8 cellular contexts compared by ENCODE assay signal in the genomic region with DNA sequence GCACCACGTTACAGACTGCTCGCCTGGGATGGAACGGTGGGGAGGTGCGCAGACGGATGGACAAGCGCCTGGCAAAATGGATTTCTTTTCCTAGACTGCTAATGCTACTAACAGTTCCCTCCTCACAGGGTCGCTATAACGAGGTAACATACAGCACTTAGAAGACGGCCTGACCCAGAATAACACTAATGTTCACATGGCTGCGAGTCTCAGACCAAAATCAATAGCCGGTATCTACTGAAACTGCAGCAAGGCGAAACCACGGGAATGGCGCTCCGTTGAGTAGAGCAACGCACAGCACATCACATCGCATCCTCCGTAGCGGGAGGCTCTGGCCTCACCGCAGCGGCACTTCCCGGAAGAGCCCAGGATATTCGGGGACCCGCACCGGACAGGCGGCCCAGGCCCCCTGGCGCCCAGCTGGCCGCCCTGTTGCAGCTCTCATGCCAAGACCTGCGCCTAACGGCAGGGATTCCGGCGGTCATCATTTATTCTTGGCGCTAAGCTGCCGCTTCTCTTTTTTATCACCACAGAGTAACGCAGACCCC. TPM values are rescaled to one million over a fixed set of nuclear protein-coding genes. Genes with fewer than 3 reads are reported as not detected.
A peak's percentile ranks its signal among the peaks of the same experiment; 100 is the strongest.
DNase-seq lines count a peak whose midpoint lies in the region; ATAC-seq, FAIRE-seq and TF ChIP-seq lines count a peak whose summit lies in the region.

No MANE protein-coding gene starts in this region.

- ATAC-seq in GM18520 (IDR thresholded peaks at IDR 0.05; ENCODE audit: unreplicated experiment) (peak; percentile 11), HG03025 (IDR thresholded peaks at IDR 0.05; ENCODE audit: low FRiP score, unreplicated experiment) (peak; percentile 42), gastroesophageal sphincter (peak; percentile 45), pancreas (peak; percentile 55 to 73 (median 68))

- intact Hi-C loops in pancreas (cut with DNase I) = no loop called here

- peaks cover 2 to 13% (median 6%) of the 10 kb centered on the region in 3 donors for H3K4me1 ChIP-seq in gastroesophageal sphincter
- H3K4me1 ChIP-seq in pancreas = peaks cover 0 to 3% (median 0%) of the 10 kb centered on the region in 3 donors

- DNase-seq in Ammon's horn (ENCODE audit: low spot score) (peak; percentile 61), NCI-H748 (lab: John Stamatoyannopoulos, UW; ENCODE audit: unreplicated experiment) (peak; percentile 71), activated gamma-delta T cell (lab: John Stamatoyannopoulos, UW) (peak; percentile 35), pancreas (peak in 3 of 6 donors; percentile 19 to 50 (median 39)), germinal center (ENCODE audit: low spot score) (no peak)

- H3K9me3 ChIP-seq in gastroesophageal sphincter (no peaks in the 10 kb centered on the region), pancreas (no peaks in the 10 kb centered on the region)

- H3K4me3 ChIP-seq in gastroesophageal sphincter = peak overlapping the region; percentile 55 to 69
- H3K4me3 ChIP-seq in pancreas = peak overlapping the region; percentile 23 to 66 (median 56)

- TF ChIP-seq CTCF in gastroesophageal sphincter (IDR thresholded peaks at IDR 0.05) (peak in 2 of 4 experiments; percentile 14 to 22), pancreas (IDR thresholded peaks at IDR 0.05) (no peak)

- no peak for FAIRE-seq in pancreas (lab: Jason Lieb, UNC)

- H3K36me3 ChIP-seq in gastroesophageal sphincter (peaks cover 0 to 26% of the 10 kb centered on the region in 2 donors), pancreas (peaks cover 0 to 19% (median 6%) of the 10 kb centered on the region in 3 donors)

- no peak for TF ChIP-seq POLR2A in gastroesophageal sphincter (IDR thresholded peaks at IDR 0.05)

- TF ChIP-seq EP300 in gastroesophageal sphincter (IDR thresholded peaks at IDR 0.05) = no peak

- no peaks in the 10 kb centered on the region for H3K27me3 ChIP-seq in gastroesophageal sphincter
- H3K27me3 ChIP-seq in pancreas = no peaks in the 10 kb centered on the region

- H3K27ac ChIP-seq in gastroesophageal sphincter (peak overlapping the region; percentile 18 to 85 (median 77)), pancreas (peak overlapping the region; percentile 54 to 73 (median 64))

- 1% methylated on average over 13 to 21 of the region's 35 CpGs for WGBS in gastroesophageal sphincter (ENCODE audit: low coverage in 1 of 2), 2 donors
- 3 to 4% methylated on average over 35 of the region's 35 CpGs for WGBS in pancreas, 2 donors

RNA-seq across cellular contexts. Expression of a gene that starts 46.6 kb away (rescaled TPM):
- total RNA-seq in gastroesophageal sphincter (10 to 100 TPM; 67.0 to 72.3 (median 68.4) TPM), pancreas (10 to 100 TPM; 15.7 to 29.9 (median 22.4) TPM)
- 10 to 100 TPM in 1 of 2 donors, 1 to 10 TPM in 1; 8.5 to 12.2 TPM for polyA plus RNA-seq in pancreas

Comparison
In these comparisons a context has a peak if more than half of its experiments do, and no peak if none do; other contexts are left out.
1. ATAC-seq: peak in every context shown above with its lines; median percentile 68 in pancreas; 45 in gastroesophageal sphincter; 42 in HG03025; 11 in GM18520.